In the genomic region with DNA sequence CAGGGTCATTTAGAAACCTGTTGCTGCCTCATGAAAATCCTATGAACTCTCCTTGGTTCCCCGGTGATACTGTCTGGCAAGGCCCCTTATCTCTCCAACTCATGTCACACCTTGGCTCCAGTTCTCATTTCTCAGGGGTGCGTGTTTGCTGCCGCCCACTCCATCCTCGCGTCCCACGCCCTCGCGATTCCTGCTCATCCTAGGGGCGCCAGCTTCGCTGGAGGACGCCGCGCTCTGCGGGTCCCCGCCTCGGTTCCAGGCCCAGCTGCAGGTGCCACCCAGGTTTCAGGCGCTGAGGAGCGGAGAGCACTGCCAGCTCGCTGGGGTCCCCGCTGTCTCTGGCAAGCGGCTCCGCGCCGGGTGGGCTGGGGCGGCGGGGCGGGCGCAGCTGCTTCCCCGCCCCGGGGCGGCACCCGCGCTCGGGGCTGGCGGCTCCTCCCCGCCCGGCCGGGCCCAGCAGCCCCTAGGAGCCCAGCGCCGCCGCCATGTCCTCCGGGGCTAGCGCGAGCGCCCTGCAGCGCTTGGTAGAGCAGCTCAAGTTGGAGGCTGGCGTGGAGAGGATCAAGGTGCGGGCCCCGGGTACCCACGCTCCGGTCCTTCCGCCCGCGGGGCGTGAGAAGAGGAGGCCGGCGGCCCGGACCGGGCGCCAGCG, we compare ENCODE assay signal across 8 cellular contexts. TPM values are rescaled to one million over a fixed set of nuclear protein-coding genes. Genes with fewer than 3 reads are reported as not detected.
DNase-seq lines count a peak whose midpoint lies in the region; ATAC-seq and TF ChIP-seq lines count a peak whose summit lies in the region.

GNG10 (plus strand) TSS at position 456 of the 652 bp plus-strand sequence; CDS start at position 486, 30 bp downstream.

- peaks cover 39% of the 10 kb centered on the region for H3K79me2 ChIP-seq in ACC112 (ENCODE audit: control insufficient read depth, insufficient read depth, low read length, unreplicated experiment)

- H3K4me3 ChIP-seq in ACC112 (ENCODE audit: low read depth, low read length), result peak within 1 kb of the TSS; percentile 80
- peak within 1 kb of the TSS; percentile 78 to 85 for H3K4me3 ChIP-seq in duodenal mucosa (ENCODE audit: low read depth in 1 of 2, low read length in 2 of 2)
- peak within 1 kb of the TSS; percentile 74 for H3K4me3 ChIP-seq in lower lobe of right lung

- peak within 1 kb of the TSS; percentile 95 for H3K4me3 Mint-ChIP-seq in activated CD4-positive, alpha-beta memory T cell treated with anti-CD3 and anti-CD28 coated beads for 36 hours

- CTCF ChIA-PET in activated CD4-positive, alpha-beta memory T cell treated with anti-CD3 and anti-CD28 coated beads for 36 hours (lab: Charles Lee), result interaction anchor here (0.6 to 2.1 kb wide), 4 partner anchors 16 to 63 kb away, joined by 3 to 12 read pairs (median 4); partner anchors contain the start of gene DNAJC25

- no peaks in the 10 kb centered on the region for H3K9me3 Mint-ChIP-seq in activated CD4-positive, alpha-beta memory T cell treated with anti-CD3 and anti-CD28 coated beads for 36 hours

- H3K27me3 ChIP-seq in ACC112 (ENCODE audit: insufficient read depth, low read length) (no peaks in the 10 kb centered on the region), duodenal mucosa (ENCODE audit: control insufficient read depth in 1 of 2, insufficient read depth in 2 of 2, low read length in 2 of 2) (no peaks in the 10 kb centered on the region), lower lobe of right lung (ENCODE audit: low read depth) (no peaks in the 10 kb centered on the region)

- peaks cover 27% of the 10 kb centered on the region for H3K4me1 Mint-ChIP-seq in activated CD4-positive, alpha-beta memory T cell treated with anti-CD3 and anti-CD28 coated beads for 36 hours (ENCODE audit: low read depth)

- peak; percentile 35 for ATAC-seq in GM18508 (IDR thresholded peaks at IDR 0.05; ENCODE audit: insufficient read depth, unreplicated experiment)
- peak; percentile 85 for ATAC-seq in HG02970 (IDR thresholded peaks at IDR 0.05; ENCODE audit: low FRiP score, unreplicated experiment)
- peak; percentile 95 to 97 for ATAC-seq in lower lobe of right lung

- POLR2A ChIA-PET in activated CD4-positive, alpha-beta memory T cell treated with anti-CD3 and anti-CD28 coated beads for 36 hours (lab: Charles Lee), result interaction anchor here (0.7 to 3.1 kb wide), 6 partner anchors 10 to 63 kb away, joined by 3 to 21 read pairs (median 4); partner anchors contain the start of gene DNAJC25

- H3K36me3 Mint-ChIP-seq in activated CD4-positive, alpha-beta memory T cell treated with anti-CD3 and anti-CD28 coated beads for 36 hours, result peaks cover 5% of the 10 kb centered on the region

- H3K9me3 ChIP-seq in duodenal mucosa (ENCODE audit: control insufficient read depth in 1 of 2, low read length in 2 of 2) (no peaks in the 10 kb centered on the region), lower lobe of right lung (no peaks in the 10 kb centered on the region)

- no peak for TF ChIP-seq CTCF in lower lobe of right lung (IDR thresholded peaks at IDR 0.05)

- H2AFZ ChIP-seq in ACC112 (ENCODE audit: low read length, unreplicated experiment), result peak within 1 kb of the TSS; percentile 78

- intact Hi-C loops in activated CD4-positive, alpha-beta memory T cell treated with anti-CD3 and anti-CD28 coated beads for 36 hours (cut with micrococcal nuclease), result no loop called here
- intact Hi-C loops in lower lobe of right lung (cut with DNase I), result no loop called here

- peak within 1 kb of the TSS; percentile 92 for H3K27ac Mint-ChIP-seq in activated CD4-positive, alpha-beta memory T cell treated with anti-CD3 and anti-CD28 coated beads for 36 hours

- DNase-seq in NCI-H345 (lab: John Stamatoyannopoulos, UW), result peak; percentile 77
- DNase-seq in activated CD4-positive, alpha-beta memory T cell treated with anti-CD3 and anti-CD28 coated beads for 36 hours, result peak; percentile 75
- DNase-seq in lower lobe of right lung, result peak; percentile 75
- peak; percentile 12 to 59 (median 38) for DNase-seq in stimulated activated CD4-positive, alpha-beta T cell treated with anti-CD3 and anti-CD28 coated beads, TNF-alpha, amount 100 ng/mL, for 1 hour (ENCODE audit: low read depth in 3 of 3, low spot score in 1 of 3)

- H3K9ac ChIP-seq in duodenal mucosa (ENCODE audit: low read depth in 1 of 2, low read length in 2 of 2), result peak within 1 kb of the TSS; percentile 52 to 71

- H3K4me1 ChIP-seq in ACC112 (ENCODE audit: control insufficient read depth, insufficient read depth, low read length, unreplicated experiment) (peaks cover 10% of the 10 kb centered on the region), duodenal mucosa (ENCODE audit: control insufficient read depth in 1 of 2, insufficient read depth in 2 of 2, low read length in 2 of 2) (peaks cover 10 to 14% of the 10 kb centered on the region in 2 donors), lower lobe of right lung (peaks cover 27% of the 10 kb centered on the region)

- no peaks in the 10 kb centered on the region for H3K27me3 Mint-ChIP-seq in activated CD4-positive, alpha-beta memory T cell treated with anti-CD3 and anti-CD28 coated beads for 36 hours

- H3K27ac ChIP-seq in ACC112 (ENCODE audit: low read depth, low read length) (no peak within 1 kb of the TSS), duodenal mucosa (ENCODE audit: low read depth, low read length) (no peak within 1 kb of the TSS), lower lobe of right lung (peak within 1 kb of the TSS; percentile 86)

- H3K36me3 ChIP-seq in ACC112 (ENCODE audit: insufficient read depth, low read length) (no peaks in the 10 kb centered on the region), duodenal mucosa (ENCODE audit: control insufficient read depth in 1 of 2, insufficient read depth in 2 of 2, low read length in 2 of 2) (no peaks in the 10 kb centered on the region), lower lobe of right lung (no peaks in the 10 kb centered on the region)

RNA-seq across cellular contexts. Expression of gene GNG10, which starts in this region (rescaled TPM):
- 10 to 100 TPM; 21.7 to 22.1 TPM for total RNA-seq in activated CD4-positive, alpha-beta memory T cell treated with anti-CD3 and anti-CD28 coated beads for 36 hours
- total RNA-seq in lower lobe of right lung, result 50.0 TPM

Comparison
In these comparisons a context has a peak if more than half of its experiments do, and no peak if none do; other contexts are left out.
1. ATAC-seq: peak in every context shown above with its lines; median percentile 96 in lower lobe of right lung; 85 in HG02970; 35 in GM18508.